Comparison of ENCODE assay signal across 8 cellular contexts in genomic region chr19:12792853-12793289, GRCh38. TPM values are rescaled to one million over a fixed set of nuclear protein-coding genes. Genes with fewer than 3 reads are reported as not detected.
DNase-seq lines count a peak whose midpoint lies in the region; ATAC-seq, FAIRE-seq and TF ChIP-seq lines count a peak whose summit lies in the region.

No MANE protein-coding gene starts in this region.

- H3K4me1 ChIP-seq in right lobe of liver (peaks cover 0 to 40% (median 21%) of the 10 kb centered on the region in 4 donors), upper lobe of left lung (peaks cover 39 to 52% (median 43%) of the 10 kb centered on the region in 4 donors)

- no peak for TF ChIP-seq EP300 in upper lobe of left lung (IDR thresholded peaks at IDR 0.05)

- WGBS in adipose tissue, 3 donors = 1% methylated on average over 22 of the region's 22 CpGs
- under 1% methylated on average over 19 of the region's 22 CpGs for WGBS in right lobe of liver (ENCODE audit: insufficient coverage, low coverage, low lambda C conversion rate, missing lambda C conversion rate)
- 0 to 1% methylated on average over 22 of the region's 22 CpGs for WGBS in upper lobe of left lung, 2 donors

- H3K36me3 ChIP-seq in right lobe of liver (no peaks in the 10 kb centered on the region), upper lobe of left lung (peaks cover 0 to 11% (median 0%) of the 10 kb centered on the region in 4 donors)

- FAIRE-seq in GM19239 (lab: Jason Lieb, UNC) = no peak

- TF ChIP-seq POLR2A in right lobe of liver (IDR thresholded peaks at IDR 0.05) = no peak
- no peak for TF ChIP-seq POLR2A in upper lobe of left lung (IDR thresholded peaks at IDR 0.05)

- H3K4me3 ChIP-seq in right lobe of liver = peak overlapping the region; percentile 73 to 90 (median 81)
- H3K4me3 ChIP-seq in upper lobe of left lung = peak overlapping the region; percentile 84 to 96 (median 94)

- DNase-seq in activated naive CD4-positive, alpha-beta T cell treated with Interleukin-2 at 50 U/mL for 16 hours = peak; percentile 12
- DNase-seq in activated naive CD4-positive, alpha-beta T cell treated with anti-CD3 and anti-CD28 coated beads, Interleukin-2, amount 50 U/mL, for 16 hours = no peak
- DNase-seq in right lobe of liver (no peak), upper lobe of left lung (peak in 1 of 2 donors; percentile 89), inferior parietal cortex (ENCODE audit: extremely low spot score) (no peak), GM19239 (ENCODE audit: insufficient read length, low spot score) (no peak)

- H3K9me3 ChIP-seq in right lobe of liver (no peaks in the 10 kb centered on the region), upper lobe of left lung (no peaks in the 10 kb centered on the region)

- no peaks in the 10 kb centered on the region for H3K27me3 ChIP-seq in right lobe of liver
- no peaks in the 10 kb centered on the region for H3K27me3 ChIP-seq in upper lobe of left lung

- TF ChIP-seq CTCF in right lobe of liver (IDR thresholded peaks at IDR 0.05) (no peak), upper lobe of left lung (IDR thresholded peaks at IDR 0.05) (no peak)

- no peak for ATAC-seq in right lobe of liver
- no peak for ATAC-seq in upper lobe of left lung (ENCODE audit: low FRiP score in 2 of 2)
- no peak for ATAC-seq in GM19463 (IDR thresholded peaks at IDR 0.05; ENCODE audit: unreplicated experiment)

- peak overlapping the region; percentile 100 for H3K27ac ChIP-seq in adipose tissue (ENCODE audit: low read depth, low read length)
- H3K27ac ChIP-seq in right lobe of liver = peak overlapping the region; percentile 96 to 100 (median 99)
- H3K27ac ChIP-seq in upper lobe of left lung = peak overlapping the region; percentile 96 to 100 (median 98)

- intact Hi-C loops in right lobe of liver (cut with DNase I) = no loop called here

RNA-seq across cellular contexts. Expression of gene JUNB, which starts 1.6 kb away (rescaled TPM):
- 1,000 to 10,000 TPM in 2 of 3 donors, 100 to 1,000 TPM in 1; 120 to 1,553 (median 1,136) TPM for polyA plus RNA-seq in adipose tissue
- total RNA-seq in right lobe of liver (100 to 1,000 TPM in 2 of 6 experiments, 10 to 100 TPM in 4; 10.2 to 378 (median 66.0) TPM), upper lobe of left lung (100 to 1,000 TPM; 127 to 422 (median 354) TPM)

RNA-seq across cellular contexts. Expression of gene PRDX2, which starts 8.7 kb away (rescaled TPM):
- 100 to 1,000 TPM; 159 to 386 (median 207) TPM for polyA plus RNA-seq in adipose tissue
- total RNA-seq in right lobe of liver = 100 to 1,000 TPM; 164 to 466 (median 202) TPM
- total RNA-seq in upper lobe of left lung = 100 to 1,000 TPM in 4 of 6 donors, 10 to 100 TPM in 2; 57.6 to 173 (median 123) TPM

RNA-seq across cellular contexts. Expression of gene THSD8, which starts 9.0 kb away (rescaled TPM):
- polyA plus RNA-seq in adipose tissue = 1 to 10 TPM in 1 of 3 donors, under 1 TPM in 2; 0.38 to 1.8 (median 0.52) TPM
- total RNA-seq in right lobe of liver (1 to 10 TPM in 3 of 6 experiments, under 1 TPM in 2, not detected in 1; 0.62 to 2.0 (median 1.2) TPM), upper lobe of left lung (1 to 10 TPM in 2 of 6 donors, not detected in 4; 4.6 to 6.0 TPM)

RNA-seq across cellular contexts. Expression of gene RNASEH2A, which starts 13.5 kb away (rescaled TPM):
- 1 to 10 TPM; 3.3 to 6.4 (median 5.6) TPM for polyA plus RNA-seq in adipose tissue
- total RNA-seq in right lobe of liver = 1 to 10 TPM; 2.1 to 7.1 (median 3.7) TPM
- 1 to 10 TPM; 4.2 to 7.6 (median 5.6) TPM for total RNA-seq in upper lobe of left lung

RNA-seq across cellular contexts. Expression of gene HOOK2, which starts 17.5 kb away (rescaled TPM):
- polyA plus RNA-seq in adipose tissue = 100 to 1,000 TPM in 1 of 3 donors, 10 to 100 TPM in 2; 41.1 to 210 (median 57.2) TPM
- total RNA-seq in right lobe of liver (10 to 100 TPM; 16.6 to 34.5 (median 17.6) TPM), upper lobe of left lung (100 to 1,000 TPM in 2 of 6 donors, 10 to 100 TPM in 4; 48.9 to 367 (median 79.6) TPM)
